Comparison of ENCODE assay signal across 22 cellular contexts in the genomic region with DNA sequence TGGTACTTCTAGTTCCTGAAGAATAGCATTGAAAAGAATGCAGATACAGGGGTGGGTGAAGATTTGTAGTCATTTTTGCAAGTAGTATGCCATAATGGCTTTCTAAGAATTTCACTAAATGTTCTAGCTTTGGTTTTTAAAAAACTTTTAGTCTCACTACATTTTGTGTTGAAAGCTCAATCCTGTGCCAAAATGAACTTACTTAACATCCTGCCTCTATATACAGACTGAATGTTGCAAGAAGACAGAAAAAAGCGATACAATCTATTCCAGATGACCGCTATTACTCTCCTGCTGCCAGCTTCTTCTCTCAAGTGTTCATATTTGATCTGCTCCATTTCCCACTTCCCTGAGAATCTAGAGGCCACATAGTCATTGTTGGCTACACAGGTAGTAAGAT.
"Had no signal": no experiment of that assay in that cellular context is flagged by ENCODE, and none has a peak within 500 bp of the region (broad histone marks: within the 10 kb centered on the region; RNA-seq: fewer than 3 reads in every experiment).

No MANE protein-coding gene starts in this region.

- H3K4me3 Mint-ChIP-seq: activated naive CD4-positive, alpha-beta T cell treated with anti-CD3 and anti-CD28 coated beads, Interleukin-2, amount 10 ng/mL, durations not matched to agents 7 days and 5 days; naive B cell; type B pancreatic cell had no signal

- H3K36me3 ChIP-seq: esophagus squamous epithelium, right atrium auricular region, suprapubic skin had no signal

- H3K4me1 Mint-ChIP-seq: activated naive CD4-positive, alpha-beta T cell treated with anti-CD3 and anti-CD28 coated beads, Interleukin-2, amount 10 ng/mL, durations not matched to agents 7 days and 5 days; naive B cell had no signal

- H3K27ac Mint-ChIP-seq: activated naive CD4-positive, alpha-beta T cell treated with anti-CD3 and anti-CD28 coated beads, Interleukin-2, amount 10 ng/mL, durations not matched to agents 7 days and 5 days; activated T-helper 2 cell treated with anti-CD3 and anti-CD28 coated beads, Interferon-gamma antibody, Interleukin-2, Interleukin-4, amounts not matched to agents 10 μg/mL and 5 μg/mL and 100 μg/mL, durations not matched to agents 14 hours and 24 hours and 36 hours; naive B cell; progenitor cell of endocrine pancreas; type B pancreatic cell had no signal

- FAIRE-seq: small intestine had no signal

- H3K4me3 ChIP-seq: coronary artery, esophagus squamous epithelium, lung, right atrium auricular region, suprapubic skin had no signal

- H3K9me3 ChIP-seq: esophagus squamous epithelium, right atrium auricular region, suprapubic skin had no signal

- H3K27ac ChIP-seq: coronary artery, esophagus squamous epithelium, right atrium auricular region, suprapubic skin, VCaP had no signal

- H3K4me1 ChIP-seq: esophagus squamous epithelium, right atrium auricular region, suprapubic skin had no signal

- H3K36me3 Mint-ChIP-seq: activated naive CD4-positive, alpha-beta T cell treated with anti-CD3 and anti-CD28 coated beads, Interleukin-2, amount 10 ng/mL, durations not matched to agents 7 days and 5 days; naive B cell; type B pancreatic cell had no signal

- DNase-seq: activated CD4-positive, alpha-beta T cell treated with anti-CD3 and anti-CD28 coated beads for 1 hour; activated CD4-positive, alpha-beta T cell treated with anti-CD3 and anti-CD28 coated beads, Interleukin-2, amount 50 U/mL, for 4 hours; activated naive CD4-positive, alpha-beta T cell treated with anti-CD3 and anti-CD28 coated beads, Interleukin-2, amount 10 ng/mL, durations not matched to agents 7 days and 5 days; activated T-cell treated with anti-CD3 and anti-CD28 coated beads, Interleukin-2, amount 50 U/mL, for 1 hour; caudate nucleus; effector CD4-positive, alpha-beta T cell; esophagus squamous epithelium; islet precursor cell; naive B cell; small intestine; stimulated activated CD4-positive, alpha-beta T cell treated with anti-CD3 and anti-CD28 coated beads, Interleukin-4, amount 100 ng/mL, for 4 hours; stimulated activated CD8-positive, alpha-beta memory T cell treated with anti-CD3 and anti-CD28 coated beads, Interleukin-4, amount 100 ng/mL, for 48 hours; stimulated activated naive CD4-positive, alpha-beta T cell treated with Interleukin-2 at 50 U/mL for 16 hours; T-helper 1 cell had no signal

- H3K9me3 Mint-ChIP-seq: type B pancreatic cell had no signal

- H3K27me3 ChIP-seq: esophagus squamous epithelium, right atrium auricular region, suprapubic skin had no signal

- H3K27me3 Mint-ChIP-seq: activated naive CD4-positive, alpha-beta T cell treated with anti-CD3 and anti-CD28 coated beads, Interleukin-2, amount 10 ng/mL, durations not matched to agents 7 days and 5 days; naive B cell; progenitor cell of endocrine pancreas; type B pancreatic cell had no signal
